ENCODE assay signal across 12 cellular contexts in genomic region chr5:115579747-115580173, GRCh38. TPM values are rescaled to one million over a fixed set of nuclear protein-coding genes. Genes with fewer than 3 reads are reported as not detected.
DNase-seq lines count a peak whose midpoint lies in the region; ATAC-seq and TF ChIP-seq lines count a peak whose summit lies in the region.
"Had no signal": no experiment of that assay in that cellular context is flagged by ENCODE, and none has a peak within 500 bp of the region (broad histone marks: within the 10 kb centered on the region; RNA-seq: fewer than 3 reads in every experiment).

No MANE protein-coding gene starts in this region.

- no peak overlapping the region for H3K27ac Mint-ChIP-seq in activated CD8-positive, alpha-beta memory T cell treated with anti-CD3 and anti-CD28 coated beads, Interleukin-2, amount 10 ng/mL, durations not matched to agents 7 days and 5 days
- H3K27ac Mint-ChIP-seq in WTC11: no peak overlapping the region
- H3K27ac Mint-ChIP-seq: activated T-helper 1 cell treated with anti-CD3 and anti-CD28 coated beads, Interleukin-12 subunit alpha, Interleukin-12 subunit beta, Interleukin-2, Interleukin-4 antibody, amounts not matched to agents 30 ng/mL and 10 ng/mL and 1 ng/mL, durations not matched to agents 14 hours and 24 hours and 36 hours; T-cell had no signal

- no peak for TF ChIP-seq CTCF in GM13977 (IDR thresholded peaks at IDR 0.05; ENCODE audit: extremely low read depth, insufficient read depth, missing control alignments)
- TF ChIP-seq CTCF in choroid plexus epithelial cell (conservative IDR thresholded peaks at IDR 0.05; ENCODE audit: low read depth, low read length): no peak
- no peak for TF ChIP-seq CTCF in WTC11 (IDR thresholded peaks at IDR 0.05)

- no peaks in the 10 kb centered on the region for H3K9me3 Mint-ChIP-seq in activated CD8-positive, alpha-beta memory T cell treated with anti-CD3 and anti-CD28 coated beads, Interleukin-2, amount 10 ng/mL, durations not matched to agents 7 days and 5 days (ENCODE audit: low read depth)
- peaks cover 12% of the 10 kb centered on the region for H3K9me3 Mint-ChIP-seq in WTC11
- H3K9me3 Mint-ChIP-seq: activated T-helper 1 cell treated with anti-CD3 and anti-CD28 coated beads, Interleukin-12 subunit alpha, Interleukin-12 subunit beta, Interleukin-2, Interleukin-4 antibody, amounts not matched to agents 30 ng/mL and 10 ng/mL and 1 ng/mL, durations not matched to agents 14 hours and 24 hours and 36 hours; T-cell had no signal

- no peaks in the 10 kb centered on the region for H3K4me1 Mint-ChIP-seq in activated CD8-positive, alpha-beta memory T cell treated with anti-CD3 and anti-CD28 coated beads, Interleukin-2, amount 10 ng/mL, durations not matched to agents 7 days and 5 days
- 0 out of 2 replicates have a peak, but pooled peaks cover 3% of the 10 kb centered on the region for H3K4me1 Mint-ChIP-seq in WTC11
- H3K4me1 Mint-ChIP-seq: T-cell had no signal

- DNase-seq in GM13977 (ENCODE audit: low spot score): peak; percentile 28
- DNase-seq in choroid plexus epithelial cell (ENCODE audit: low read depth): peak; percentile 43
- DNase-seq in activated CD8-positive, alpha-beta memory T cell treated with anti-CD3 and anti-CD28 coated beads, Interleukin-2, amount 10 ng/mL, durations not matched to agents 7 days and 5 days: no peak
- no peak for DNase-seq in COLO668 (lab: John Stamatoyannopoulos, UW; ENCODE audit: unreplicated experiment)
- no peak for DNase-seq in NOMO-1 treated with DMSO at 0.1 percent for 48 hours (lab: John Stamatoyannopoulos, UW; ENCODE audit: unreplicated experiment)
- no peak for DNase-seq in WTC11 (ENCODE audit: low spot score)
- DNase-seq: NCI-H2029 treated with DMSO at 0.1 percent for 48 hours, T-cell had no signal

- POLR2A ChIA-PET in WTC11 (lab: Charles Lee): no interaction called here

- peak; percentile 64 for ATAC-seq in GM21447 (IDR thresholded peaks at IDR 0.05; ENCODE audit: unreplicated experiment)
- ATAC-seq in HG03135 (IDR thresholded peaks at IDR 0.05; ENCODE audit: unreplicated experiment): peak; percentile 70
- no peak for ATAC-seq in activated CD8-positive, alpha-beta memory T cell treated with anti-CD3 and anti-CD28 coated beads, Interleukin-2, amount 10 ng/mL, durations not matched to agents 7 days and 5 days
- no peak for ATAC-seq in WTC11
- ATAC-seq: HCT116, T-cell had no signal

- CTCF ChIA-PET in activated CD8-positive, alpha-beta memory T cell treated with anti-CD3 and anti-CD28 coated beads, Interleukin-2, amount 10 ng/mL, durations not matched to agents 7 days and 5 days (lab: Charles Lee): no interaction called here
- CTCF ChIA-PET in WTC11 (lab: Charles Lee): no interaction called here

- no peak overlapping the region for H3K4me3 Mint-ChIP-seq in activated CD8-positive, alpha-beta memory T cell treated with anti-CD3 and anti-CD28 coated beads, Interleukin-2, amount 10 ng/mL, durations not matched to agents 7 days and 5 days
- no peak overlapping the region for H3K4me3 Mint-ChIP-seq in WTC11
- H3K4me3 Mint-ChIP-seq: activated T-helper 1 cell treated with anti-CD3 and anti-CD28 coated beads, Interleukin-12 subunit alpha, Interleukin-12 subunit beta, Interleukin-2, Interleukin-4 antibody, amounts not matched to agents 30 ng/mL and 10 ng/mL and 1 ng/mL, durations not matched to agents 14 hours and 24 hours and 36 hours; T-cell had no signal

- no peaks in the 10 kb centered on the region for H3K36me3 Mint-ChIP-seq in activated CD8-positive, alpha-beta memory T cell treated with anti-CD3 and anti-CD28 coated beads, Interleukin-2, amount 10 ng/mL, durations not matched to agents 7 days and 5 days
- H3K36me3 Mint-ChIP-seq in WTC11: peaks cover 4% of the 10 kb centered on the region

- H3K4me3 ChIP-seq in choroid plexus epithelial cell (ENCODE audit: low read depth, low read length): no peak overlapping the region

- in situ Hi-C loops in GM13977 (cut with MboI; ENCODE audit: low pct_unique_long_range_greater_than_20kb, low sequenced_read_pairs, unreplicated experiment): loop anchor here (5.0 kb wide), 1 partner anchor 262 kb away; no protein-coding TSS in a partner anchor

- H3K27me3 Mint-ChIP-seq in activated CD8-positive, alpha-beta memory T cell treated with anti-CD3 and anti-CD28 coated beads, Interleukin-2, amount 10 ng/mL, durations not matched to agents 7 days and 5 days: no peaks in the 10 kb centered on the region
- H3K27me3 Mint-ChIP-seq in WTC11 (ENCODE audit: low read depth): no peaks in the 10 kb centered on the region
- H3K27me3 Mint-ChIP-seq: T-cell had no signal

TF ChIP-seq in WTC11, 78 proteins besides CTCF, POLR2A, EP300 and RAD21:
- no peak for TF ChIP-seq CDX4 (CRISPR knock-in tag; IDR thresholded peaks at IDR 0.05; ENCODE audit: borderline replicate concordance)
- no peak for TF ChIP-seq KAT7 (CRISPR knock-in tag; IDR thresholded peaks at IDR 0.05; ENCODE audit: borderline replicate concordance)
- TF ChIP-seq FOXK1 (CRISPR knock-in tag; IDR thresholded peaks at IDR 0.05): no peak
- TF ChIP-seq E2F4 (CRISPR knock-in tag; IDR thresholded peaks at IDR 0.05; ENCODE audit: borderline replicate concordance, low read depth): no peak
- TF ChIP-seq ATF1 (CRISPR knock-in tag; IDR thresholded peaks at IDR 0.05): no peak
- no peak for TF ChIP-seq SMAD4 (CRISPR knock-in tag; IDR thresholded peaks at IDR 0.05)
- no peak for TF ChIP-seq ZNF263 (CRISPR knock-in tag; IDR thresholded peaks at IDR 0.05; ENCODE audit: low read depth)
- TF ChIP-seq NFATC4 (CRISPR knock-in tag; IDR thresholded peaks at IDR 0.05): no peak
- TF ChIP-seq GRHL2 (CRISPR knock-in tag; IDR thresholded peaks at IDR 0.05; ENCODE audit: insufficient replicate concordance, severe bottlenecking): no peak
- TF ChIP-seq ZNF416 (CRISPR knock-in tag; IDR thresholded peaks at IDR 0.05): no peak
- TF ChIP-seq GABPB1 (CRISPR knock-in tag; IDR thresholded peaks at IDR 0.05): no peak
- TF ChIP-seq RORB (CRISPR knock-in tag; IDR thresholded peaks at IDR 0.05): no peak

RNA-seq across cellular contexts. Expression of gene TICAM2, which starts 22.5 kb away (rescaled TPM):
- total RNA-seq in activated CD8-positive, alpha-beta memory T cell treated with anti-CD3 and anti-CD28 coated beads, Interleukin-2, amount 10 ng/mL, durations not matched to agents 7 days and 5 days: 1 to 10 TPM; 1.6 to 1.8 TPM
- total RNA-seq in WTC11 (2021): 0.66 to 1.0 TPM in 2 of 3 replicates, not detected in the other

RNA-seq across cellular contexts. Expression of gene FEM1C, which starts 35.2 kb away (rescaled TPM):
- 10 to 100 TPM; 13.3 to 13.5 TPM for total RNA-seq in activated CD8-positive, alpha-beta memory T cell treated with anti-CD3 and anti-CD28 coated beads, Interleukin-2, amount 10 ng/mL, durations not matched to agents 7 days and 5 days
- total RNA-seq in WTC11 (2021): 12.1 to 13.6 TPM (median 12.4 TPM) in 3 replicates

RNA-seq across cellular contexts. Expression of gene TMED7, which starts 46.1 kb away (rescaled TPM):
- total RNA-seq in activated CD8-positive, alpha-beta memory T cell treated with anti-CD3 and anti-CD28 coated beads, Interleukin-2, amount 10 ng/mL, durations not matched to agents 7 days and 5 days: 10 to 100 TPM; 41.8 to 44.3 TPM
- total RNA-seq in WTC11 (2021): 81.3 to 86.5 TPM (median 84.9 TPM) in 3 replicates

Comparison
In these comparisons a context has a peak if more than half of its experiments do, and no peak if none do; other contexts are left out.
1. DNase-seq: peak in GM13977 (single experiment) and choroid plexus epithelial cell (single experiment); none in activated CD8-positive, alpha-beta memory T cell treated with anti-CD3 and anti-CD28 coated beads, Interleukin-2, amount 10 ng/mL, durations not matched to agents 7 days and 5 days (single experiment), COLO668 (single experiment), NOMO-1 treated with DMSO at 0.1 percent for 48 hours (single experiment) and WTC11 (single experiment).
2. ATAC-seq: peak in GM21447 (single experiment) and HG03135 (single experiment); none in activated CD8-positive, alpha-beta memory T cell treated with anti-CD3 and anti-CD28 coated beads, Interleukin-2, amount 10 ng/mL, durations not matched to agents 7 days and 5 days (single experiment) and WTC11 (single experiment).